In genomic region chr18:22155584-22155983, GRCh38 we compare ENCODE assay signal across 1 cellular context.
TF ChIP-seq lines count a peak whose summit lies in the region.

No MANE protein-coding gene starts in this region.

TF ChIP-seq in GM23338, 12 proteins besides CTCF, POLR2A, EP300 and RAD21 (continued from another document):
- TF ChIP-seq, protein P1, sequence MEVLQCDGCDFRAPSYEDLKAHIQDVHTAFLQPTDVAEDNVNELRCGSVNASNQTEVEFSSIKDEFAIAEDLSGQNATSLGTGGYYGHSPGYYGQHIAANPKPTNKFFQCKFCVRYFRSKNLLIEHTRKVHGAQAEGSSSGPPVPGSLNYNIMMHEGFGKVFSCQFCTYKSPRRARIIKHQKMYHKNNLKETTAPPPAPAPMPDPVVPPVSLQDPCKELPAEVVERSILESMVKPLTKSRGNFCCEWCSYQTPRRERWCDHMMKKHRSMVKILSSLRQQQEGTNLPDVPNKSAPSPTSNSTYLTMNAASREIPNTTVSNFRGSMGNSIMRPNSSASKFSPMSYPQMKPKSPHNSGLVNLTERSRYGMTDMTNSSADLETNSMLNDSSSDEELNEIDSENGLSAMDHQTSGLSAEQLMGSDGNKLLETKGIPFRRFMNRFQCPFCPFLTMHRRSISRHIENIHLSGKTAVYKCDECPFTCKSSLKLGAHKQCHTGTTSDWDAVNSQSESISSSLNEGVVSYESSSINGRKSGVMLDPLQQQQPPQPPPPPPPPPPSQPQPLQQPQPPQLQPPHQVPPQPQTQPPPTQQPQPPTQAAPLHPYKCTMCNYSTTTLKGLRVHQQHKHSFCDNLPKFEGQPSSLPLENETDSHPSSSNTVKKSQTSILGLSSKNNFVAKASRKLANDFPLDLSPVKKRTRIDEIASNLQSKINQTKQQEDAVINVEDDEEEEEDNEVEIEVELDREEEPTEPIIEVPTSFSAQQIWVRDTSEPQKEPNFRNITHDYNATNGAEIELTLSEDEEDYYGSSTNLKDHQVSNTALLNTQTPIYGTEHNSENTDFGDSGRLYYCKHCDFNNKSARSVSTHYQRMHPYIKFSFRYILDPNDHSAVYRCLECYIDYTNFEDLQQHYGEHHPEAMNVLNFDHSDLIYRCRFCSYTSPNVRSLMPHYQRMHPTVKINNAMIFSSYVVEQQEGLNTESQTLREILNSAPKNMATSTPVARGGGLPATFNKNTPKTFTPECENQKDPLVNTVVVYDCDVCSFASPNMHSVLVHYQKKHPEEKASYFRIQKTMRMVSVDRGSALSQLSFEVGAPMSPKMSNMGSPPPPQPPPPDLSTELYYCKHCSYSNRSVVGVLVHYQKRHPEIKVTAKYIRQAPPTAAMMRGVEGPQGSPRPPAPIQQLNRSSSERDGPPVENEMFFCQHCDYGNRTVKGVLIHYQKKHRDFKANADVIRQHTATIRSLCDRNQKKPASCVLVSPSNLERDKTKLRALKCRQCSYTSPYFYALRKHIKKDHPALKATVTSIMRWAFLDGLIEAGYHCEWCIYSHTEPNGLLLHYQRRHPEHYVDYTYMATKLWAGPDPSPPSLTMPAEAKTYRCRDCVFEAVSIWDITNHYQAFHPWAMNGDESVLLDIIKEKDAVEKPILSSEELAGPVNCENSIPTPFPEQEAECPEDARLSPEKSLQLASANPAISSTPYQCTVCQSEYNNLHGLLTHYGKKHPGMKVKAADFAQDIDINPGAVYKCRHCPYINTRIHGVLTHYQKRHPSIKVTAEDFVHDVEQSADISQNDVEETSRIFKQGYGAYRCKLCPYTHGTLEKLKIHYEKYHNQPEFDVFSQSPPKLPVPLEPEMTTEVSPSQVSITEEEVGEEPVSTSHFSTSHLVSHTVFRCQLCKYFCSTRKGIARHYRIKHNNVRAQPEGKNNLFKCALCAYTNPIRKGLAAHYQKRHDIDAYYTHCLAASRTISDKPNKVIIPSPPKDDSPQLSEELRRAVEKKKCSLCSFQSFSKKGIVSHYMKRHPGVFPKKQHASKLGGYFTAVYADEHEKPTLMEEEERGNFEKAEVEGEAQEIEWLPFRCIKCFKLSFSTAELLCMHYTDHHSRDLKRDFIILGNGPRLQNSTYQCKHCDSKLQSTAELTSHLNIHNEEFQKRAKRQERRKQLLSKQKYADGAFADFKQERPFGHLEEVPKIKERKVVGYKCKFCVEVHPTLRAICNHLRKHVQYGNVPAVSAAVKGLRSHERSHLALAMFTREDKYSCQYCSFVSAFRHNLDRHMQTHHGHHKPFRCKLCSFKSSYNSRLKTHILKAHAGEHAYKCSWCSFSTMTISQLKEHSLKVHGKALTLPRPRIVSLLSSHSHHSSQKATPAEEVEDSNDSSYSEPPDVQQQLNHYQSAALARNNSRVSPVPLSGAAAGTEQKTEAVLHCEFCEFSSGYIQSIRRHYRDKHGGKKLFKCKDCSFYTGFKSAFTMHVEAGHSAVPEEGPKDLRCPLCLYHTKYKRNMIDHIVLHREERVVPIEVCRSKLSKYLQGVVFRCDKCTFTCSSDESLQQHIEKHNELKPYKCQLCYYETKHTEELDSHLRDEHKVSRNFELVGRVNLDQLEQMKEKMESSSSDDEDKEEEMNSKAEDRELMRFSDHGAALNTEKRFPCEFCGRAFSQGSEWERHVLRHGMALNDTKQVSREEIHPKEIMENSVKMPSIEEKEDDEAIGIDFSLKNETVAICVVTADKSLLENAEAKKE (CRISPR knock-in tag; IDR thresholded peaks at IDR 0.05), result no peak
- TF ChIP-seq JUNB (IDR thresholded peaks at IDR 0.05; ENCODE audit: unreplicated experiment), result no peak
